ENCODE assay signal across 16 cellular contexts in the genomic region with DNA sequence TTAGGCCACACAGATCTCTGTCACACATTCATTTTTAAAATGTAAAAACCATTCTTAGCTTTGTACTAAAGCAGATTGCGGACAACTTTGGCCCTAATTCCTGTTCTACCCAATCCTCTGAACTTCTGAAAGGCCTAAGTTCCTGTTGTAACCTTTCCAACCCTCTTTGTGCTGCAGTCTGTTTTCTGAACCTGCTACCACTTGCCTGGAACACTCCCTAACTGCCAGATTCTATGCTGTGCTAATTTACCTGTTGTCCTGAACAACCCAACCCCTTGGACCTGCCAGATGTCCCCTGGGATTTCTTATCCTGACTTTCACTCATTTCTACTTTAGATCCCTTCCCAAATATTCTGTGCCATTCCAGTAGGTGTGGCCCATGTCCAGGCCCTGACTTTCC.
DNase-seq lines count a peak whose midpoint lies in the region; ATAC-seq and TF ChIP-seq lines count a peak whose summit lies in the region.
"Had no signal": no experiment of that assay in that cellular context is flagged by ENCODE, and none has a peak within 500 bp of the region (broad histone marks: within the 10 kb centered on the region; RNA-seq: fewer than 3 reads in every experiment).

No MANE protein-coding gene starts in this region.

- TF ChIP-seq EP300 in esophagus muscularis mucosa (IDR thresholded peaks at IDR 0.05): no peak

- 93% methylated on average over 1 of the region's 1 CpG for WGBS in endodermal cell (ENCODE audit: insufficient coverage in 1 of 2, insufficient read length in 1 of 2), 2 experiments
- WGBS in esophagus muscularis mucosa: 100% methylated on average over 1 of the region's 1 CpG

- ATAC-seq in CD4-positive, CD25-positive, alpha-beta regulatory T cell (ENCODE audit: low read depth in 2 of 2): no peak
- ATAC-seq in mucosa of descending colon (peak; percentile 53), HG03045 (IDR thresholded peaks at IDR 0.05; ENCODE audit: unreplicated experiment) (no peak)
- ATAC-seq: CD8-positive, alpha-beta T cell; HepG2 had no signal

- no peaks in the 10 kb centered on the region for H3K27me3 ChIP-seq in CD4-positive, CD25-positive, alpha-beta regulatory T cell (ENCODE audit: control insufficient read depth, insufficient read depth, low read length)
- H3K27me3 ChIP-seq in endodermal cell (ENCODE audit: control insufficient read depth, insufficient read depth, low read length, poor library complexity, severe bottlenecking) (no peaks in the 10 kb centered on the region), esophagus muscularis mucosa (no peaks in the 10 kb centered on the region)
- H3K27me3 ChIP-seq: BLaER1 had no signal

- H3K36me3 ChIP-seq in CD4-positive, CD25-positive, alpha-beta regulatory T cell (ENCODE audit: control insufficient read depth, insufficient read depth, low read length): no peaks in the 10 kb centered on the region
- H3K36me3 ChIP-seq in endodermal cell (ENCODE audit: control insufficient read depth, insufficient read depth, low read length) (no peaks in the 10 kb centered on the region), esophagus muscularis mucosa (no peaks in the 10 kb centered on the region), mucosa of descending colon (ENCODE audit: low read depth) (no peaks in the 10 kb centered on the region)
- H3K36me3 ChIP-seq: BLaER1 had no signal

- TF ChIP-seq CTCF in endodermal cell (conservative IDR thresholded peaks at IDR 0.05): no peak
- no peak for TF ChIP-seq CTCF in esophagus muscularis mucosa (IDR thresholded peaks at IDR 0.05)
- TF ChIP-seq CTCF in mucosa of descending colon (IDR thresholded peaks at IDR 0.05): no peak

- no peak for DNase-seq in CD4-positive, CD25-positive, alpha-beta regulatory T cell
- peak; percentile 13 for DNase-seq in endodermal cell
- DNase-seq in esophagus muscularis mucosa (ENCODE audit: extremely low spot score): peak; percentile 72
- DNase-seq in mucosa of descending colon: no peak
- DNase-seq in effector CD8-positive, alpha-beta T cell (lab: John Stamatoyannopoulos, UW): no peak
- DNase-seq in cortex of kidney (lab: John Stamatoyannopoulos, UW): no peak
- DNase-seq: 8988T; Calu3; CD8-positive, alpha-beta T cell; DMS79 treated with DMSO at 0.1 percent for 48 hours; GF-D8; H9 had no signal

- H3K4me1 ChIP-seq in CD4-positive, CD25-positive, alpha-beta regulatory T cell (ENCODE audit: control insufficient read depth, insufficient read depth, low read length, poor library complexity, severe bottlenecking): no peaks in the 10 kb centered on the region
- H3K4me1 ChIP-seq in endodermal cell (ENCODE audit: control insufficient read depth, insufficient read depth, low read length) (no peaks in the 10 kb centered on the region), esophagus muscularis mucosa (peaks cover 8 to 14% (median 12%) of the 10 kb centered on the region in 4 donors), mucosa of descending colon (ENCODE audit: low read depth) (no peaks in the 10 kb centered on the region)

- peaks cover 11% of the 10 kb centered on the region for H3K36me3 Mint-ChIP-seq in CD4-positive, CD25-positive, alpha-beta regulatory T cell
- no peaks in the 10 kb centered on the region for H3K36me3 Mint-ChIP-seq in endodermal cell (ENCODE audit: low read depth)
- H3K36me3 Mint-ChIP-seq: CD14-positive monocyte had no signal

- H3K27ac ChIP-seq in CD4-positive, CD25-positive, alpha-beta regulatory T cell (ENCODE audit: insufficient read depth, low read length, poor library complexity, severe bottlenecking): no peak overlapping the region
- H3K27ac ChIP-seq in endodermal cell (ENCODE audit: low read depth, low read length) (no peak overlapping the region), esophagus muscularis mucosa (replicated peaks in 1 of 4) (no peak overlapping the region)
- H3K27ac ChIP-seq: BLaER1 had no signal

- no peaks in the 10 kb centered on the region for H3K27me3 Mint-ChIP-seq in CD4-positive, CD25-positive, alpha-beta regulatory T cell
- peaks cover 1% of the 10 kb centered on the region for H3K27me3 Mint-ChIP-seq in endodermal cell (ENCODE audit: insufficient read depth)

- no peaks in the 10 kb centered on the region for H3K9me3 Mint-ChIP-seq in CD4-positive, CD25-positive, alpha-beta regulatory T cell
- no peaks in the 10 kb centered on the region for H3K9me3 Mint-ChIP-seq in endodermal cell
- H3K9me3 Mint-ChIP-seq: CD14-positive monocyte; CD8-positive, alpha-beta T cell; H9 had no signal

- H3K4me3 Mint-ChIP-seq in CD4-positive, CD25-positive, alpha-beta regulatory T cell: no peak overlapping the region
- H3K4me3 Mint-ChIP-seq in endodermal cell: no peak overlapping the region
- H3K4me3 Mint-ChIP-seq: CD14-positive monocyte; CD8-positive, alpha-beta T cell; H9 had no signal

- no peak overlapping the region for H3K4me3 ChIP-seq in CD4-positive, CD25-positive, alpha-beta regulatory T cell (ENCODE audit: low read depth, low read length)
- H3K4me3 ChIP-seq in endodermal cell (ENCODE audit: low read length) (no peak overlapping the region), esophagus muscularis mucosa (no peak overlapping the region), mucosa of descending colon (no peak overlapping the region)
- H3K4me3 ChIP-seq: BLaER1 had no signal

- H3K9me3 ChIP-seq in CD4-positive, CD25-positive, alpha-beta regulatory T cell (ENCODE audit: control insufficient read depth in 2 of 2, low read length in 2 of 2): no peaks in the 10 kb centered on the region
- no peaks in the 10 kb centered on the region for H3K9me3 ChIP-seq in endodermal cell (ENCODE audit: control insufficient read depth, low read length)
- no peaks in the 10 kb centered on the region for H3K9me3 ChIP-seq in esophagus muscularis mucosa
- no peaks in the 10 kb centered on the region for H3K9me3 ChIP-seq in mucosa of descending colon
- H3K9me3 ChIP-seq: BLaER1 had no signal

- H3K9ac ChIP-seq in endodermal cell (ENCODE audit: extremely low read depth, low read length, poor library complexity, severe bottlenecking): no peak overlapping the region
- H3K9ac ChIP-seq: BLaER1 had no signal

- intact Hi-C loops in esophagus muscularis mucosa (cut with DNase I): loop anchor here (5.0 kb wide), 1 partner anchor 44 kb away; no protein-coding TSS in a partner anchor
- intact Hi-C loops in mucosa of descending colon (cut with DNase I, micrococcal nuclease): no loop called here

- peaks cover 0 to 9% (median 1%) of the 10 kb centered on the region in 4 donors for H3K4me1 Mint-ChIP-seq in CD4-positive, CD25-positive, alpha-beta regulatory T cell
- H3K4me1 Mint-ChIP-seq in endodermal cell: peaks cover 17% of the 10 kb centered on the region
- H3K4me1 Mint-ChIP-seq: CD14-positive monocyte had no signal

- no peak for TF ChIP-seq POLR2A in esophagus muscularis mucosa (IDR thresholded peaks at IDR 0.05; ENCODE audit: low read depth)

- H3K27ac Mint-ChIP-seq in CD4-positive, CD25-positive, alpha-beta regulatory T cell: peak overlapping the region in 2 of 3 donors; percentile 14 to 68
- H3K27ac Mint-ChIP-seq in endodermal cell: no peak overlapping the region
- H3K27ac Mint-ChIP-seq: CD8-positive, alpha-beta T cell had no signal

Comparison
In these comparisons a context has a peak if more than half of its experiments do, and no peak if none do; other contexts are left out.
1. DNase-seq: peak in endodermal cell (single experiment) and esophagus muscularis mucosa (single experiment); none in CD4-positive, CD25-positive, alpha-beta regulatory T cell (0 of 3), mucosa of descending colon (0 of 3), effector CD8-positive, alpha-beta T cell (single experiment) and cortex of kidney (single experiment).